ENCODE assay signal across 19 cellular contexts in the genomic region with DNA sequence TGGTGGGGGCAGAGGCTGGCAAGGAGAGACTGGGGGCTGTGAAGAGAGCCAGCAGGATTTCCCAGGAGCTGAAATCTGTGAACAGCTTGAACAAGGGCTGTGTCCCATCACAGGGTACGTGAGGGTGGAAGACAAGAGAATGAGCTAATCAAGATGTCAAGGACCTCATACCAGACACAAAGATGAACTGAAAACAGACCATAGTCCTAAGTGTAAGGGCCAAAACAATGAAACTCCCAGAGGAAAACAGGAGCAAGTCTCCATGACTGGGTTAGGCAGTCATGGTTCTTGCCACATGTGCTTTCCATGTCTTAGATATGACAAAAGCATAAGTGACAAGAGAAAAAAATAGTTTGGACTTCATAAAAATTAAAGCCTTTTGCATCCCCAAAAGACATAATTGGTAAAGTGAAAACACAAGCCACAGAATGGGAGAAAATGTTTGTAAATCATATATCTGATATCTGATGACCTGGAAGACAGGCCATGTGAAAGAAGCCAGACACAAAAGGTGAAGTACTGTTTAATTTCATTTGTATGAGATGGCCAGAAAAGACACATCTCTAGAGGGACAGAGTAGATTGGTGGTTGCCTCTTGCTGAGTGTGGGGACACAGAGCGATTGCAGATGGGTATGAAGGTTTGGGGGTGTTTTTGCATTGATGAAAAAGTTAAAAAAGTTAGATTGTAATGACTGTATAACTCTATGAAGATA.
"Had no signal": no experiment of that assay in that cellular context is flagged by ENCODE, and none has a peak within 500 bp of the region (broad histone marks: within the 10 kb centered on the region; RNA-seq: fewer than 3 reads in every experiment).

No MANE protein-coding gene starts in this region.

- H3K9me3 ChIP-seq: esophagus squamous epithelium, gastrocnemius medialis, heart right ventricle, left lung, lower lobe of right lung, mucosa of descending colon had no signal

- H3K36me3 ChIP-seq: esophagus squamous epithelium, gastrocnemius medialis, left lung, lower lobe of right lung had no signal

- H3K4me1 ChIP-seq: esophagus squamous epithelium, left lung, lower lobe of right lung had no signal

- H3K27ac ChIP-seq: coronary artery, dorsolateral prefrontal cortex, esophagus squamous epithelium, gastrocnemius medialis, left lung, lower lobe of right lung had no signal

- ATAC-seq: left cardiac atrium, left lung, left ventricle myocardium superior, lower lobe of right lung, mucosa of descending colon had no signal

- DNase-seq: dermis blood vessel endothelial cell; dorsolateral prefrontal cortex; effector CD4-positive, alpha-beta T cell; effector memory CD4-positive, alpha-beta T cell; esophagus squamous epithelium; foreskin fibroblast; foreskin melanocyte; gastrocnemius medialis; glutamatergic neuron; heart right ventricle; hippocampal formation; left cardiac atrium; left lung; left ventricle myocardium superior; lower lobe of right lung; mesenchymal stem cell; mucosa of descending colon; naive B cell had no signal

- H3K27me3 ChIP-seq: dorsolateral prefrontal cortex, esophagus squamous epithelium, gastrocnemius medialis, heart right ventricle had no signal

- H3K4me3 ChIP-seq: coronary artery, dorsolateral prefrontal cortex, esophagus squamous epithelium, gastrocnemius medialis, heart right ventricle, left lung, lower lobe of right lung, mucosa of descending colon had no signal
